ENCODE assay signal across 34 cellular contexts in genomic region chr4:175017751-175018150, GRCh38.
"Had no signal": no experiment of that assay in that cellular context is flagged by ENCODE, and none has a peak within 500 bp of the region (broad histone marks: within the 10 kb centered on the region; RNA-seq: fewer than 3 reads in every experiment).

No MANE protein-coding gene starts in this region.

- H3K27me3 Mint-ChIP-seq: activated B cell treated with CpG ODN at 0.5 μM for 24 hours; activated CD4-positive, alpha-beta memory T cell treated with anti-CD3 and anti-CD28 coated beads for 36 hours; activated CD4-positive, alpha-beta T cell treated with anti-CD3 and anti-CD28 coated beads, Interleukin-2, amount 10 ng/mL, durations not matched to agents 24 days and 14 days; activated CD8-positive, alpha-beta T cell treated with anti-CD3 and anti-CD28 coated beads for 36 hours; activated naive CD8-positive, alpha-beta T cell treated with anti-CD3 and anti-CD28 coated beads for 36 hours; activated T-helper 17 cell treated with anti-CD3 and anti-CD28 coated beads, Interleukin-2, amount 50 U/mL, for 72 hours had no signal

- H3K27ac ChIP-seq: adrenal gland, body of pancreas, brain microvascular endothelial cell, breast epithelium, VCaP had no signal

- ATAC-seq: activated CD8-positive, alpha-beta T cell treated with anti-CD3 and anti-CD28 coated beads for 36 hours; activated naive CD4-positive, alpha-beta T cell treated with anti-CD3 and anti-CD28 coated beads, Interleukin-2, amount 50 U/mL, for 72 hours; activated T-cell treated with anti-CD3 and anti-CD28 coated beads, Interleukin-2, amount 50 U/mL, for 4 hours; activated T-cell treated with anti-CD3 and anti-CD28 coated beads, Interleukin-2, amount 50 U/mL, for 72 hours; activated T-helper 17 cell treated with anti-CD3 and anti-CD28 coated beads, Interleukin-2, amount 50 U/mL, for 72 hours; body of pancreas had no signal

- H3K36me3 ChIP-seq: adrenal gland, brain microvascular endothelial cell, breast epithelium had no signal

- H3K4me1 Mint-ChIP-seq: activated B cell treated with CpG ODN at 0.5 μM for 24 hours; activated CD4-positive, alpha-beta T cell treated with anti-CD3 and anti-CD28 coated beads, Interleukin-2, amount 10 ng/mL, durations not matched to agents 24 days and 14 days; activated naive CD8-positive, alpha-beta T cell treated with anti-CD3 and anti-CD28 coated beads for 36 hours; activated T-helper 17 cell treated with anti-CD3 and anti-CD28 coated beads, Interleukin-2, amount 50 U/mL, for 72 hours had no signal

- H3K36me3 Mint-ChIP-seq: activated CD4-positive, alpha-beta memory T cell treated with anti-CD3 and anti-CD28 coated beads for 36 hours; activated naive CD8-positive, alpha-beta T cell treated with anti-CD3 and anti-CD28 coated beads for 36 hours had no signal

- H3K9me3 ChIP-seq: adrenal gland, body of pancreas, breast epithelium had no signal

- H3K27ac Mint-ChIP-seq: activated B cell treated with CpG ODN at 0.5 μM for 24 hours; activated CD4-positive, alpha-beta memory T cell treated with anti-CD3 and anti-CD28 coated beads for 36 hours; activated CD4-positive, alpha-beta T cell treated with anti-CD3 and anti-CD28 coated beads, Interleukin-2, amount 10 ng/mL, durations not matched to agents 24 days and 14 days; activated CD8-positive, alpha-beta T cell treated with anti-CD3 and anti-CD28 coated beads for 36 hours; activated naive CD4-positive, alpha-beta T cell treated with anti-CD3 and anti-CD28 coated beads for 36 hours; activated naive CD4-positive, alpha-beta T cell treated with anti-CD3 and anti-CD28 coated beads, Interleukin-2, amount 50 U/mL, for 72 hours; activated naive CD8-positive, alpha-beta T cell treated with anti-CD3 and anti-CD28 coated beads for 36 hours; activated T-cell treated with anti-CD3 and anti-CD28 coated beads, Interleukin-2, amount 50 U/mL, for 72 hours; activated T-helper 1 cell treated with anti-CD3 and anti-CD28 coated beads, Interleukin-12 subunit alpha, Interleukin-12 subunit beta, Interleukin-2, Interleukin-4 antibody, amounts not matched to agents 30 ng/mL and 10 ng/mL and 1 ng/mL, durations not matched to agents 14 hours and 24 hours and 36 hours; activated T-helper 17 cell treated with anti-CD3 and anti-CD28 coated beads, Interleukin-2, amount 50 U/mL, for 72 hours; T-helper 1 cell treated with Interleukin-12 subunit alpha and Interleukin-12 subunit beta and Interleukin-4 antibody, amounts not matched to agents 30 μg/mL and 1 μg/mL, for 36 hours; T-helper 2 cell treated with Interferon-gamma antibody and Interleukin-4, amounts not matched to agents 5 μg/mL and 100 μg/mL, for 36 hours had no signal

- H3K4me3 Mint-ChIP-seq: activated B cell treated with CpG ODN at 0.5 μM for 24 hours; activated CD4-positive, alpha-beta memory T cell treated with anti-CD3 and anti-CD28 coated beads for 36 hours; activated CD4-positive, alpha-beta T cell treated with anti-CD3 and anti-CD28 coated beads, Interleukin-2, amount 10 ng/mL, durations not matched to agents 24 days and 14 days; activated CD8-positive, alpha-beta T cell treated with anti-CD3 and anti-CD28 coated beads for 36 hours; activated naive CD4-positive, alpha-beta T cell treated with anti-CD3 and anti-CD28 coated beads for 36 hours; activated naive CD8-positive, alpha-beta T cell treated with anti-CD3 and anti-CD28 coated beads for 36 hours; activated T-cell treated with anti-CD3 and anti-CD28 coated beads, Interleukin-2, amount 50 U/mL, for 4 hours; activated T-cell treated with anti-CD3 and anti-CD28 coated beads, Interleukin-2, amount 50 U/mL, for 72 hours; activated T-helper 1 cell treated with anti-CD3 and anti-CD28 coated beads, Interleukin-12 subunit alpha, Interleukin-12 subunit beta, Interleukin-2, Interleukin-4 antibody, amounts not matched to agents 30 ng/mL and 10 ng/mL and 1 ng/mL, durations not matched to agents 14 hours and 24 hours and 36 hours; activated T-helper 17 cell treated with anti-CD3 and anti-CD28 coated beads, Interleukin-2, amount 50 U/mL, for 72 hours; T-helper 1 cell treated with Interleukin-12 subunit alpha and Interleukin-12 subunit beta and Interleukin-4 antibody, amounts not matched to agents 30 μg/mL and 1 μg/mL, for 36 hours; T-helper 2 cell treated with Interferon-gamma antibody and Interleukin-4, amounts not matched to agents 5 μg/mL and 100 μg/mL, for 36 hours had no signal

- H3K4me1 ChIP-seq: adrenal gland, body of pancreas, breast epithelium had no signal

- DNase-seq: activated B cell treated with CpG ODN at 0.5 μM for 24 hours; activated CD4-positive, alpha-beta memory T cell treated with anti-CD3 and anti-CD28 coated beads for 36 hours; activated CD4-positive, alpha-beta T cell treated with anti-CD3 and anti-CD28 coated beads for 4 hours; activated CD4-positive, alpha-beta T cell treated with anti-CD3 and anti-CD28 coated beads, Interleukin-2, amount 10 ng/mL, durations not matched to agents 24 days and 14 days; activated CD4-positive, alpha-beta T cell treated with anti-CD3 and anti-CD28 coated beads, Interleukin-2, amount 50 U/mL, for 1 hour; activated CD4-positive, alpha-beta T cell treated with anti-CD3 and anti-CD28 coated beads, Interleukin-2, amount 50 U/mL, for 4 hours; activated CD4-positive, CD25-positive, alpha-beta regulatory T cell treated with anti-CD3 and anti-CD28 coated beads, Interleukin-2, amount 50 U/mL, for 72 hours; activated CD8-positive, alpha-beta memory T cell treated with anti-CD3 and anti-CD28 coated beads, Interleukin-2, amount 50 U/mL, for 4 hours; activated CD8-positive, alpha-beta T cell treated with anti-CD3 and anti-CD28 coated beads for 36 hours; activated effector memory CD4-positive, alpha-beta T cell treated with anti-CD3 and anti-CD28 coated beads, Interleukin-2, amount 50 U/mL, for 16 hours; activated gamma-delta T cell treated with Interleukin-2 at 50 U/mL for 16 hours; activated naive CD4-positive, alpha-beta T cell; activated naive CD4-positive, alpha-beta T cell treated with anti-CD3 and anti-CD28 coated beads for 36 hours; activated naive CD4-positive, alpha-beta T cell treated with anti-CD3 and anti-CD28 coated beads, Interleukin-2, amount 50 U/mL, for 16 hours; activated naive CD8-positive, alpha-beta T cell treated with anti-CD3 and anti-CD28 coated beads for 36 hours; activated T-cell treated with anti-CD3 and anti-CD28 coated beads for 4 hours; activated T-cell treated with anti-CD3 and anti-CD28 coated beads, Interleukin-2, amount 50 U/mL, for 1 hour; activated T-cell treated with anti-CD3 and anti-CD28 coated beads, Interleukin-2, amount 50 U/mL, for 4 hours; activated T-cell treated with anti-CD3 and anti-CD28 coated beads, Interleukin-2, amount 50 U/mL, for 72 hours; adrenal gland; amniotic stem cell; aorta; body of pancreas; central memory CD4-positive, alpha-beta T cell; T-helper 2 cell; T-helper 9 cell had no signal

- H3K4me3 ChIP-seq: adrenal gland, body of pancreas, breast epithelium had no signal

- H3K27me3 ChIP-seq: adrenal gland, body of pancreas, brain microvascular endothelial cell, breast epithelium had no signal

- H3K9me3 Mint-ChIP-seq: activated B cell treated with CpG ODN at 0.5 μM for 24 hours had no signal
